8 cellular contexts compared by ENCODE assay signal in the genomic region with DNA sequence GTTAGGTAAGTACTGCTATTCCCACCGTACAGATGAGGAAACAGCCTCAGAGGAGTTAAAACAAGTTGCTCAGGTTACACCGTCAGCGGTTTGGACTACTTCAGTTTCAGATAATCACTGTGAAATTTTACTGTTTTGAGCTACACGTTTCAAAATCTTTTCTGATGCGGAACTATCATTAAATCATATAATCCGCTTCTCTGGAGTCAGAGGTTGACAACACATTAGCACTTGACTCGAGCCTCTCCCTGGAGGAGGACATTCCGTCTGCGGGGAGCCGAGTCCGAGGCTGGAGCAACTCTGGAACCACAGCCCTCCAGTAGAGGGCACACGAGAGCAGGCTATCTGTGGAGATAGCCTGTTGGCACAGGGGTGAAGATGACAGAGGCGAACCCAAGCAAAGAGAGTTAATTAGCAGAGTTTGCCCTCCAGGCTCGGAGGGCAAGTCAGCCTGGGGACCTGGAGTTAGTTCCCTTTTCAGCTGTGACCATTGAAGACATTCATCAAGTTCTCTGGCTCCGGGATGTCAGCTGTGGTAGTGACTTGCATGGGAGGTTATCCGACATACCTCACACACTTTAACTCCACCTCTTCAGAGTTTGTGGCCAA.
A peak's percentile ranks its signal among the peaks of the same experiment; 100 is the strongest.
DNase-seq lines count a peak whose midpoint lies in the region; ATAC-seq and TF ChIP-seq lines count a peak whose summit lies in the region.

No MANE protein-coding gene starts in this region.

- H3K4me1 Mint-ChIP-seq in activated T-helper 17 cell treated with anti-CD3 and anti-CD28 coated beads, Interleukin-2, amount 50 U/mL, for 72 hours: peaks cover 22% of the 10 kb centered on the region

- H3K36me3 Mint-ChIP-seq in activated T-helper 17 cell treated with anti-CD3 and anti-CD28 coated beads, Interleukin-2, amount 50 U/mL, for 72 hours (ENCODE audit: low read depth): no peaks in the 10 kb centered on the region

- H3K9me3 Mint-ChIP-seq in activated T-helper 17 cell treated with anti-CD3 and anti-CD28 coated beads, Interleukin-2, amount 50 U/mL, for 72 hours: no peaks in the 10 kb centered on the region

- peaks cover 18 to 65% of the 10 kb centered on the region in 2 donors for H3K4me1 ChIP-seq in thoracic aorta (ENCODE audit: control insufficient read depth in 1 of 2, low read depth in 2 of 2)

- no peaks in the 10 kb centered on the region for H3K9me3 ChIP-seq in thoracic aorta

- H3K36me3 ChIP-seq in thoracic aorta: no peaks in the 10 kb centered on the region

- peak; percentile 53 for ATAC-seq in GM21447 (IDR thresholded peaks at IDR 0.05; ENCODE audit: unreplicated experiment)
- ATAC-seq in activated T-helper 17 cell treated with anti-CD3 and anti-CD28 coated beads, Interleukin-2, amount 50 U/mL, for 72 hours (replicated peaks): peak; percentile 83
- ATAC-seq in omental fat pad (ENCODE audit: low FRiP score): peak; percentile 93
- no peak for ATAC-seq in thoracic aorta (ENCODE audit: insufficient number of reproducible peaks, low FRiP score, low read depth)

- no peaks in the 10 kb centered on the region for H3K27me3 ChIP-seq in thoracic aorta (replicated peaks; ENCODE audit: insufficient read depth)

- H3K27me3 Mint-ChIP-seq in activated T-helper 17 cell treated with anti-CD3 and anti-CD28 coated beads, Interleukin-2, amount 50 U/mL, for 72 hours: peaks cover 7% of the 10 kb centered on the region

- no peak overlapping the region for H3K27ac Mint-ChIP-seq in activated T-helper 17 cell treated with anti-CD3 and anti-CD28 coated beads, Interleukin-2, amount 50 U/mL, for 72 hours

- TF ChIP-seq CTCF in fibroblast of villous mesenchyme (IDR thresholded peaks at IDR 0.05; ENCODE audit: insufficient read depth, low read depth, low read length): peak; percentile 96
- peak in 1 of 3 donors; percentile 82 for TF ChIP-seq CTCF in omental fat pad (IDR thresholded peaks at IDR 0.05)
- peak; percentile 79 for TF ChIP-seq CTCF in thoracic aorta (IDR thresholded peaks at IDR 0.05)

- H3K4me3 ChIP-seq in fibroblast of villous mesenchyme (ENCODE audit: low read depth, low read length) (no peak overlapping the region), thoracic aorta (no peak overlapping the region)

- peak overlapping the region; percentile 24 for H3K4me3 Mint-ChIP-seq in activated T-helper 17 cell treated with anti-CD3 and anti-CD28 coated beads, Interleukin-2, amount 50 U/mL, for 72 hours

- DNase-seq in DMS53 treated with DMSO at 0.1 percent for 48 hours (lab: John Stamatoyannopoulos, UW; ENCODE audit: unreplicated experiment) (peak; percentile 37), HUDEP-2 (lab: John Stamatoyannopoulos, UW; ENCODE audit: unreplicated experiment in 76 of 76) (peak in 71 of 76 experiments; percentile 4 to 85 (median 66)), RPMI8226 (peak; percentile 82), fibroblast of villous mesenchyme (ENCODE audit: low read depth) (peak; percentile 72), omental fat pad (ENCODE audit: low spot score) (peak; percentile 85), thoracic aorta (ENCODE audit: low spot score) (peak; percentile 22)

- no peak overlapping the region for H3K27ac ChIP-seq in thoracic aorta

Comparison
In these comparisons a context has a peak if more than half of its experiments do, and no peak if none do; other contexts are left out.
1. DNase-seq: peak in every context shown above with its lines; median percentile 85 in omental fat pad; 82 in RPMI8226; 72 in fibroblast of villous mesenchyme; 66 in HUDEP-2; 37 in DMS53 treated with DMSO at 0.1 percent for 48 hours; 22 in thoracic aorta.